8 cellular contexts compared by ENCODE assay signal in the genomic region with DNA sequence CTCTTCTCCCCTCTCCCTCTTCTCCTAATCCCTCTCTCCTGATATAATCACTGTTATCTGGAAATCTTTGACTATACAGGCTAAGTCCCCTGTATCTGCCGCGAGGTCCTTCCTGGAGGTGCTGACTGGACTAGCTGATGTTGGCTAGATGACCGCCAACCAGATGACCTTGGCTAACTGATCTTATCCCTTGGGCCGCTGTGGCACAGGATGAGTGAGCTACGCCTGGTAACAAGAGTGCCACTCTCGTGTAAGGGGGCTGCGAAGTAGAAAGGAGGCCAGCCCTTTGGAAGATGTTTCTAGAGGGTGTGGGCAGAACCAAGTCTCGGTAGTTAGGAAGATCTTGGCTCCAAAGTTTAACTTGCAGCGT. TPM values are rescaled to one million over a fixed set of nuclear protein-coding genes. Genes with fewer than 3 reads are reported as not detected.
DNase-seq lines count a peak whose midpoint lies in the region; ATAC-seq, FAIRE-seq and TF ChIP-seq lines count a peak whose summit lies in the region.

No MANE protein-coding gene starts in this region.

- TF ChIP-seq CTCF in HL-60 (IDR thresholded peaks at IDR 0.05; ENCODE audit: insufficient read depth, low read length), result no peak
- no peak for TF ChIP-seq CTCF in kidney (IDR thresholded peaks at IDR 0.05; ENCODE audit: borderline replicate concordance, extremely low read depth, insufficient read depth)
- no peak for TF ChIP-seq CTCF in suprapubic skin (IDR thresholded peaks at IDR 0.05)

- FAIRE-seq in kidney (lab: Jason Lieb, UNC), result no peak

- H3K4me1 ChIP-seq in kidney (ENCODE audit: control insufficient read depth in 1 of 2, insufficient read depth in 1 of 2, low read depth in 1 of 2, low read length in 2 of 2), result peaks cover 0 to 5% of the 10 kb centered on the region in 2 donors
- peaks cover 16% of the 10 kb centered on the region for H3K4me1 ChIP-seq in suprapubic skin

- H3K4me1 Mint-ChIP-seq in activated naive CD8-positive, alpha-beta T cell treated with anti-CD3 and anti-CD28 coated beads for 36 hours, result peaks cover 15% of the 10 kb centered on the region

- WGBS in suprapubic skin, result 27% methylated on average over 8 of the region's 9 CpGs

- peak overlapping the region; percentile 59 for H3K27ac Mint-ChIP-seq in activated naive CD8-positive, alpha-beta T cell treated with anti-CD3 and anti-CD28 coated beads for 36 hours

- peaks cover 4% of the 10 kb centered on the region for H3K27me3 Mint-ChIP-seq in activated naive CD8-positive, alpha-beta T cell treated with anti-CD3 and anti-CD28 coated beads for 36 hours

- H3K27ac ChIP-seq in HL-60 (replicated peaks) (peak overlapping the region; percentile 14; the same call in 1 of the 2 replicates), kidney (ENCODE audit: low read depth in 2 of 2, low read length in 2 of 2) (peak overlapping the region; percentile 59 to 73), suprapubic skin (no peak overlapping the region)

- H3K4me3 Mint-ChIP-seq in activated naive CD8-positive, alpha-beta T cell treated with anti-CD3 and anti-CD28 coated beads for 36 hours, result peak overlapping the region; percentile 77

- peak; percentile 30 for ATAC-seq in GM21381 (IDR thresholded peaks at IDR 0.05; ENCODE audit: unreplicated experiment)

- H3K36me3 ChIP-seq in kidney (ENCODE audit: control insufficient read depth in 1 of 2, insufficient read depth in 2 of 2, low read length in 2 of 2) (no peaks in the 10 kb centered on the region), suprapubic skin (no peaks in the 10 kb centered on the region)

- H3K4me3 ChIP-seq in HL-60 (replicated peaks; ENCODE audit: insufficient read depth, low read length) (peak overlapping the region; percentile 65), kidney (ENCODE audit: low read length in 2 of 2) (peak overlapping the region; percentile 81 to 89), suprapubic skin (peak overlapping the region; percentile 72)

- H3K27me3 ChIP-seq in HL-60 (ENCODE audit: insufficient read depth, poor library complexity, severe bottlenecking) (no peaks in the 10 kb centered on the region), suprapubic skin (no peaks in the 10 kb centered on the region)

- no peak for TF ChIP-seq POLR2A in suprapubic skin (IDR thresholded peaks at IDR 0.05)

- DNase-seq in DMS53 treated with DMSO at 0.1 percent for 48 hours (lab: John Stamatoyannopoulos, UW; ENCODE audit: unreplicated experiment) (peak; percentile 32), HL-60 (ENCODE audit: low read depth in 1 of 2, low spot score in 1 of 2) (no peak), kidney (peak; percentile 61), suprapubic skin (ENCODE audit: low spot score in 2 of 2) (peak in 1 of 2 donors; percentile 79), kidney tubule cell (ENCODE audit: low spot score) (no peak), NK-92 (lab: John Stamatoyannopoulos, UW; ENCODE audit: unreplicated experiment) (no peak)
- DNase-seq in activated naive CD8-positive, alpha-beta T cell treated with anti-CD3 and anti-CD28 coated beads for 36 hours, result no peak

- H3K36me3 Mint-ChIP-seq in activated naive CD8-positive, alpha-beta T cell treated with anti-CD3 and anti-CD28 coated beads for 36 hours, result peaks cover 28% of the 10 kb centered on the region

- TF ChIP-seq EP300 in suprapubic skin (IDR thresholded peaks at IDR 0.05), result no peak

- H3K9me3 Mint-ChIP-seq in activated naive CD8-positive, alpha-beta T cell treated with anti-CD3 and anti-CD28 coated beads for 36 hours, result peaks cover 15% of the 10 kb centered on the region

- H3K9me3 ChIP-seq in kidney (ENCODE audit: control insufficient read depth in 1 of 2, low read length in 2 of 2) (peaks cover 0 to 8% of the 10 kb centered on the region in 2 donors), suprapubic skin (no peaks in the 10 kb centered on the region)

- H3K9ac ChIP-seq in kidney (ENCODE audit: low read length in 2 of 2), result no peak overlapping the region

- intact Hi-C loops in kidney (cut with DNase I), result no loop called here

RNA-seq across cellular contexts. Expression of a gene that starts 0.3 kb away (rescaled TPM):
- 10 to 100 TPM; 37.8 to 38.9 TPM for total RNA-seq in activated naive CD8-positive, alpha-beta T cell treated with anti-CD3 and anti-CD28 coated beads for 36 hours
- total RNA-seq in kidney (55.8 TPM), suprapubic skin (10 to 100 TPM; 36.8 to 59.0 (median 45.0) TPM)
- 19.8 TPM for polyA plus RNA-seq in kidney (ENCODE audit: insufficient read depth, low read depth, low replicate concordance)

Comparison
In these comparisons a context has a peak if more than half of its experiments do, and no peak if none do; other contexts are left out.
1. DNase-seq: peak in DMS53 treated with DMSO at 0.1 percent for 48 hours (single experiment) and kidney (single experiment); none in HL-60 (0 of 2), activated naive CD8-positive, alpha-beta T cell treated with anti-CD3 and anti-CD28 coated beads for 36 hours (single experiment), kidney tubule cell (single experiment) and NK-92 (single experiment).
2. Peak in every context shown above with its lines, with median percentiles within 50 percentile points of each other: H3K4me3 ChIP-seq.